In genomic region chr11:77191823-77192495, GRCh38 we compare ENCODE assay signal across 8 cellular contexts.
A peak's percentile ranks its signal among the peaks of the same experiment; 100 is the strongest.
DNase-seq lines count a peak whose midpoint lies in the region; ATAC-seq and TF ChIP-seq lines count a peak whose summit lies in the region.

No MANE protein-coding gene starts in this region.

- no peak for TF ChIP-seq POLR2A in spleen (IDR thresholded peaks at IDR 0.05)

- DNase-seq in Right ventricle myocardium superior (peak; percentile 49), cardiac septum (ENCODE audit: low spot score) (no peak), NCI-H526 treated with DMSO at 0.1 percent for 48 hours (lab: John Stamatoyannopoulos, UW) (peak; percentile 88), activated T-cell treated with anti-CD3 and anti-CD28 coated beads for 48 hours (ENCODE audit: low read depth) (peak; percentile 68), foreskin keratinocyte (peak; percentile 80 to 86), spleen (no peak), tibial artery (no peak)

- 47 to 61% (median 53%) methylated on average over 27 of the region's 27 CpGs for WGBS in spleen, 5 donors

- no peaks in the 10 kb centered on the region for H3K9me3 ChIP-seq in spleen
- no peaks in the 10 kb centered on the region for H3K9me3 ChIP-seq in tibial artery

- H3K36me3 ChIP-seq in spleen: peaks cover 0 to 63% (median 9%) of the 10 kb centered on the region in 6 donors
- no peaks in the 10 kb centered on the region for H3K36me3 ChIP-seq in tibial artery

- H3K27ac ChIP-seq in foreskin keratinocyte (no peak overlapping the region), spleen (no peak overlapping the region), tibial artery (no peak overlapping the region)

- TF ChIP-seq CTCF in foreskin keratinocyte (conservative IDR thresholded peaks at IDR 0.05) (peak; percentile 100), spleen (IDR thresholded peaks at IDR 0.05 in 8 of 11, conservative IDR thresholded peaks at IDR 0.05 in 3 of 11) (peak in 7 of 11 experiments; percentile 24 to 54 (median 41)), tibial artery (IDR thresholded peaks at IDR 0.05) (no peak)

- ATAC-seq in Right ventricle myocardium superior (ENCODE audit: poor library complexity) (peak; percentile 17), foreskin keratinocyte (peak; percentile 88), GM18498 (IDR thresholded peaks at IDR 0.05; ENCODE audit: unreplicated experiment) (no peak)

- intact Hi-C loops in Right ventricle myocardium superior (cut with DNase I): loop anchor here (5.0 kb wide), 1 partner anchor 355 kb away; no protein-coding TSS in a partner anchor
- intact Hi-C loops in cardiac septum (cut with DNase I): no loop called here
- intact Hi-C loops in spleen (cut with DNase I; ENCODE audit: low total_unique reads): loop anchor here (10.0 kb wide), 1 partner anchor 353 kb away; no protein-coding TSS in a partner anchor
- intact Hi-C loops in tibial artery (cut with DNase I; ENCODE audit: low total_unique reads): loop anchor here (10.0 kb wide), 1 partner anchor 353 kb away; no protein-coding TSS in a partner anchor

- H3K27me3 ChIP-seq in foreskin keratinocyte: peaks cover 2% of the 10 kb centered on the region
- H3K27me3 ChIP-seq in spleen (replicated peaks in 1 of 7): no peaks in the 10 kb centered on the region
- H3K27me3 ChIP-seq in tibial artery: peaks cover 0 to 4% of the 10 kb centered on the region in 2 donors

- H3K4me3 ChIP-seq in spleen (no peak overlapping the region), tibial artery (no peak overlapping the region)

- H3K4me1 ChIP-seq in foreskin keratinocyte: no peaks in the 10 kb centered on the region
- no peaks in the 10 kb centered on the region for H3K4me1 ChIP-seq in spleen
- no peaks in the 10 kb centered on the region for H3K4me1 ChIP-seq in tibial artery

Comparison
In these comparisons a context has a peak if more than half of its experiments do, and no peak if none do; other contexts are left out.
1. DNase-seq: peak in Right ventricle myocardium superior (single experiment), NCI-H526 treated with DMSO at 0.1 percent for 48 hours (single experiment), activated T-cell treated with anti-CD3 and anti-CD28 coated beads for 48 hours (single experiment) and foreskin keratinocyte (2 of 2); none in cardiac septum (single experiment), spleen (single experiment) and tibial artery (0 of 2).
2. CTCF ChIP-seq: peak in foreskin keratinocyte (single experiment) and spleen (7 of 11); none in tibial artery (0 of 2).